35 cellular contexts compared by ENCODE assay signal in the genomic region with DNA sequence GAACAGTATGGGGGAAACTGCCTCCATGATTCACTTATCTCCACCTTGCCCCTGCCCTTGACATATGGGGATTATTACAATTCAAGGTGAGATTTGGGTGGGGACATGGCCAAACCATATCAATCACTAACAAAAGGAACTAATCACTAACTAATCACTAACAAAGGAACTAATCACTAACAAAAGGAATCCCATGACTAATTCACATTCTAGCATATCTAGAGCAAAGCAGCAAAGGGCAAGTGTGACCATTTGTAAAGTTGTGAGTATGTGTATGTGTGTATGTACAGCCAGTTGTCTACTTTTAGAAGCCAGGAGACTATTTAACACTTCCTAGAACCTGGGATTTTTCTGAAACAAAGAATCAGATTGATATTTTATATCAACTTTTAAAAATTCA.
"Had no signal": no experiment of that assay in that cellular context is flagged by ENCODE, and none has a peak within 500 bp of the region (broad histone marks: within the 10 kb centered on the region; RNA-seq: fewer than 3 reads in every experiment).

No MANE protein-coding gene starts in this region.

- DNase-seq: Karpas-422, Kasumi-1, MG63, MM.1S, MV-4-11, NCI-H1048, NCI-H1092, NCI-H1092 treated with DMSO at 0.1 percent for 48 hours, NCI-H1105, NCI-H1105 treated with DMSO at 0.1 percent for 48 hours, NCI-H1417, NCI-H1417 treated with DMSO at 0.1 percent for 48 hours, NCI-H1436, NCI-H1436 treated with DMSO at 0.1 percent for 48 hours, NCI-H146, NCI-H1694, NCI-H1694 treated with DMSO at 0.1 percent for 48 hours, NCI-H187, NCI-H187 treated with DMSO at 0.1 percent for 48 hours, NCI-H1930, NCI-H2029, NCI-H2029 treated with DMSO at 0.1 percent for 48 hours, NCI-H2081, NCI-H2081 treated with DMSO at 0.1 percent for 48 hours, NCI-H2107, NCI-H2171, NCI-H2171 treated with DMSO at 0.1 percent for 48 hours, NCI-H2227 treated with DMSO at 0.1 percent for 48 hours, NCI-H226, NCI-H345, NCI-H446, NCI-H446 treated with DMSO at 0.1 percent for 48 hours, NCI-H510A, NCI-H510A treated with DMSO at 0.1 percent for 48 hours had no signal

- H3K9ac ChIP-seq: KMS-11 had no signal

- H3K9me3 ChIP-seq: MG63 had no signal

- H3K27ac ChIP-seq: KMS-11 had no signal

- H3K27me3 ChIP-seq: MG63 had no signal

- H3K36me3 ChIP-seq: MG63 had no signal

- H3K4me3 ChIP-seq: MG63 had no signal
